32 cellular contexts compared by ENCODE assay signal in the genomic region with DNA sequence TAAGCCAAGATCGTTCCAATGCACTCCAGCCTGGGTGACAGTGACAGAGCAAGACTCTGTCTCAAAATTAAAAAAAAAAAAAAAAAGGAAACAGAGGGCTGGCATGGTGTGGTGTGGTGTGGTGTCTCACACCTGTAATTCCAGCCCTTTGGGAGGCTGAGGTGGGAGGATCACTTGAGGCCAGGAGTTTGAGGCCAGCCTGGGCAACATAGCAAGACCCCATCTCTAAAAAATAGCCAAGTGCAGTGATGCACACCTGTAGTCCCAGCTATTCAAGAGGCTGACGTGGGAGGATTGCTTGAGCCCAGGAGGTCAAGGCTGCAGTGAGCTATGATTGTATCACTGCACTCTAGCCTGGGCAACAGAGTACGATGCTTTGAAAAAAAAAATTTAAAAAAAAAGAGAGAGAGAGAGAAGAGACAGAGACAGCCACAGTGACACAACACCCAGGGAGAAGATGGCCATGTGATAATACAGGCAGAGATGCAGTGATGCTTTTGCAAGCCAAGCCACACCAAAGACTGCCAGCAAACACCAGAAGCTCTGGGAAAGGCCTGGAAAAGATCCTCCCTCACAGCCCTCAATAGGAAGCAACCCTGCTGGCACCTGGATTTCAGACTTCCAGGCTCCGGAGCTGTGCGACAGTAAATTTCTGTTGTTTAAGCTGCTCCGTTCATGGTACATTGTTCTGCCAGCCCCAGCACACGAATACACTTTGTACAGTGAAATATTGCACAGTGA. TPM values are rescaled to one million over a fixed set of nuclear protein-coding genes. Genes with fewer than 3 reads are reported as not detected.
"Had no signal": no experiment of that assay in that cellular context is flagged by ENCODE, and none has a peak within 500 bp of the region (broad histone marks: within the 10 kb centered on the region; RNA-seq: fewer than 3 reads in every experiment).

No MANE protein-coding gene starts in this region.

- ATAC-seq: activated CD4-positive, alpha-beta T cell treated with anti-CD3 and anti-CD28 coated beads for 36 hours; activated naive CD4-positive, alpha-beta T cell treated with anti-CD3 and anti-CD28 coated beads, Interleukin-2, amount 50 U/mL, for 72 hours; activated T-cell treated with anti-CD3 and anti-CD28 coated beads, Interleukin-2, amount 50 U/mL, for 72 hours; gastroesophageal sphincter; heart right ventricle; T-helper 17 cell had no signal

- H3K4me1 ChIP-seq: ascending aorta, breast epithelium, colonic mucosa had no signal

- H3K9me3 ChIP-seq: ascending aorta, breast epithelium, colonic mucosa, esophagus squamous epithelium, gastroesophageal sphincter, heart right ventricle had no signal

- H3K36me3 ChIP-seq: ascending aorta, breast epithelium, cardiac muscle cell, colonic mucosa, esophagus squamous epithelium, gastroesophageal sphincter, heart right ventricle, WERI-Rb-1 had no signal

- FAIRE-seq: endometrium, endothelial cell of umbilical vein had no signal

- H3K27ac ChIP-seq: ascending aorta, breast epithelium, cardiac muscle cell, colonic mucosa, epithelial cell of prostate, esophagus squamous epithelium, gastroesophageal sphincter, heart right ventricle, WERI-Rb-1 had no signal

- DNase-seq: activated CD4-positive, alpha-beta memory T cell treated with anti-CD3 and anti-CD28 coated beads, Interleukin-2, amount 10 ng/mL, durations not matched to agents 7 days and 5 days; activated CD4-positive, alpha-beta T cell treated with anti-CD3 and anti-CD28 coated beads for 36 hours; activated CD4-positive, alpha-beta T cell treated with anti-CD3 and anti-CD28 coated beads, Interleukin-2, amount 10 ng/mL, durations not matched to agents 7 days and 5 days; activated CD4-positive, alpha-beta T cell treated with anti-CD3 and anti-CD28 coated beads, Interleukin-2, amount 50 U/mL, for 4 hours; activated CD4-positive, CD25-positive, alpha-beta regulatory T cell; activated CD4-positive, CD25-positive, alpha-beta regulatory T cell treated with anti-CD3 and anti-CD28 coated beads, Interleukin-2, amount 50 U/mL, for 72 hours; activated CD8-positive, alpha-beta memory T cell treated with anti-CD3 and anti-CD28 coated beads, Interleukin-2, amount 50 U/mL, for 48 hours; activated gamma-delta T cell; activated naive CD4-positive, alpha-beta T cell; activated naive CD4-positive, alpha-beta T cell treated with anti-CD3 and anti-CD28 coated beads, Interleukin-2, amount 10 ng/mL, durations not matched to agents 7 days and 5 days; activated naive CD8-positive, alpha-beta T cell treated with anti-CD3 and anti-CD28 coated beads, Interleukin-2, amount 10 ng/mL, durations not matched to agents 7 days and 5 days; activated T-cell treated with anti-CD3 and anti-CD28 coated beads for 4 hours; activated T-cell treated with anti-CD3 and anti-CD28 coated beads, Interleukin-2, amount 50 U/mL, for 24 hours; activated T-cell treated with anti-CD3 and anti-CD28 coated beads, Interleukin-2, amount 50 U/mL, for 72 hours; central memory CD4-positive, alpha-beta T cell; colonic mucosa; effector CD8-positive, alpha-beta T cell; esophagus squamous epithelium; foreskin melanocyte; heart right ventricle; T-helper 1 cell; T-helper 17 cell; T1000; WERI-Rb-1 had no signal

- H3K27me3 ChIP-seq: ascending aorta, breast epithelium, cardiac muscle cell, colonic mucosa had no signal

- H3K4me3 ChIP-seq: ascending aorta, breast epithelium, cardiac muscle cell, colonic mucosa, esophagus squamous epithelium, gastroesophageal sphincter, heart right ventricle had no signal

RNA-seq across cellular contexts. Expression of gene SRRM3, which starts 19.3 kb away (rescaled TPM):
- total RNA-seq: activated CD4-positive, alpha-beta memory T cell treated with anti-CD3 and anti-CD28 coated beads, Interleukin-2, amount 10 ng/mL, durations not matched to agents 7 days and 5 days; activated CD4-positive, alpha-beta T cell treated with anti-CD3 and anti-CD28 coated beads, Interleukin-2, amount 10 ng/mL, durations not matched to agents 7 days and 5 days; activated naive CD4-positive, alpha-beta T cell treated with anti-CD3 and anti-CD28 coated beads, Interleukin-2, amount 50 U/mL, for 72 hours; activated naive CD8-positive, alpha-beta T cell treated with anti-CD3 and anti-CD28 coated beads, Interleukin-2, amount 10 ng/mL, durations not matched to agents 7 days and 5 days; T-helper 17 cell had no signal
